Comparison of ENCODE assay signal across 1 cellular context in genomic region chr15:45333550-45333949, GRCh38.
TF ChIP-seq lines count a peak whose summit lies in the region.

No MANE protein-coding gene starts in this region.

TF ChIP-seq in HepG2, 621 proteins besides CTCF, POLR2A, EP300 and RAD21 (continued from another document):
- TF ChIP-seq PRDM15 (CRISPR knock-in tag; IDR thresholded peaks at IDR 0.05) (peak; percentile 58; the same call in 1 of the 2 replicates), NCOA1 (CRISPR knock-in tag; IDR thresholded peaks at IDR 0.05) (0 out of 2 replicates have a peak, but pooled peaks have one; percentile 10), SOX13 (IDR thresholded peaks at IDR 0.05) (no peak), SOX13 (CRISPR knock-in tag; conservative IDR thresholded peaks at IDR 0.05 in 1 of 2, IDR thresholded peaks at IDR 0.05 in 1 of 2) (peak in 1 of 2 experiments; percentile 15; a peak in 1 of 4 replicates), EHMT2 (IDR thresholded peaks at IDR 0.05; ENCODE audit: borderline replicate concordance, low read depth, low read length) (0 out of 2 replicates have a peak, but pooled peaks have one; percentile 0), ZNF687 (CRISPR knock-in tag; IDR thresholded peaks at IDR 0.05) (peak; percentile 9; the same call in 1 of the 2 replicates), SALL1 (CRISPR knock-in tag; IDR thresholded peaks at IDR 0.05) (peak; percentile 36; the same call in 1 of the 2 replicates), ZNF609 (CRISPR knock-in tag; IDR thresholded peaks at IDR 0.05; ENCODE audit: borderline replicate concordance) (peak; percentile 34; the same call in 1 of the 2 replicates), HBP1 (CRISPR knock-in tag; IDR thresholded peaks at IDR 0.05; ENCODE audit: low read depth) (no peak), LCORL (IDR thresholded peaks at IDR 0.05) (no peak), LCORL (CRISPR knock-in tag; IDR thresholded peaks at IDR 0.05) (no peak)
